Comparison of ENCODE assay signal across 8 cellular contexts in genomic region chr10:28532223-28532508, GRCh38. TPM values are rescaled to one million over a fixed set of nuclear protein-coding genes. Genes with fewer than 3 reads are reported as not detected.
DNase-seq lines count a peak whose midpoint lies in the region; ATAC-seq and TF ChIP-seq lines count a peak whose summit lies in the region.

No MANE protein-coding gene starts in this region.

- TF ChIP-seq CTCF in KMS-11 (conservative IDR thresholded peaks at IDR 0.05; ENCODE audit: low read depth, low read length), result no peak
- no peak for TF ChIP-seq CTCF in glutamatergic neuron (IDR thresholded peaks at IDR 0.05; ENCODE audit: partially characterized antibody, unreplicated experiment)
- no peak for TF ChIP-seq CTCF in progenitor cell of endocrine pancreas (IDR thresholded peaks at IDR 0.05; ENCODE audit: unreplicated experiment)

- H3K79me2 ChIP-seq in KMS-11 (ENCODE audit: insufficient read depth, low read depth), result peaks cover 47% of the 10 kb centered on the region

- peaks cover 20% of the 10 kb centered on the region; the same call in 1 of the 2 replicates for H3K36me3 ChIP-seq in KMS-11 (ENCODE audit: insufficient read depth)

- peak; percentile 31 for ATAC-seq in GM21786 (IDR thresholded peaks at IDR 0.05; ENCODE audit: unreplicated experiment)

- peak overlapping the region; percentile 92 for H3K4me3 Mint-ChIP-seq in activated T-helper 2 cell treated with anti-CD3 and anti-CD28 coated beads, Interferon-gamma antibody, Interleukin-2, Interleukin-4, amounts not matched to agents 10 μg/mL and 5 μg/mL and 100 μg/mL, durations not matched to agents 14 hours and 24 hours and 36 hours (ENCODE audit: low read depth)
- H3K4me3 Mint-ChIP-seq in glutamatergic neuron (ENCODE audit: unreplicated experiment), result peak overlapping the region; percentile 94
- H3K4me3 Mint-ChIP-seq in progenitor cell of endocrine pancreas (ENCODE audit: low read depth), result peak overlapping the region; percentile 93

- peaks cover 5% of the 10 kb centered on the region for H3K9me3 Mint-ChIP-seq in activated T-helper 2 cell treated with anti-CD3 and anti-CD28 coated beads, Interferon-gamma antibody, Interleukin-2, Interleukin-4, amounts not matched to agents 10 μg/mL and 5 μg/mL and 100 μg/mL, durations not matched to agents 14 hours and 24 hours and 36 hours
- H3K9me3 Mint-ChIP-seq in glutamatergic neuron (ENCODE audit: unreplicated experiment), result peaks cover 16% of the 10 kb centered on the region
- H3K9me3 Mint-ChIP-seq in progenitor cell of endocrine pancreas (ENCODE audit: low read depth), result no peaks in the 10 kb centered on the region

- no peaks in the 10 kb centered on the region for H3K27me3 ChIP-seq in KMS-11 (ENCODE audit: insufficient read depth, low read depth)

- intact Hi-C loops in activated T-helper 2 cell treated with anti-CD3 and anti-CD28 coated beads, Interferon-gamma antibody, Interleukin-2, Interleukin-4, amounts not matched to agents 10 μg/mL and 5 μg/mL and 100 μg/mL, durations not matched to agents 14 hours and 24 hours and 36 hours (cut with micrococcal nuclease), result loop anchor here (1.0 to 10.0 kb wide), 10 partner anchors 35 to 1671 kb away; partner anchors contain the start of genes ABI1, ACBD5, BAMBI and MASTL

- H3K27ac Mint-ChIP-seq in activated T-helper 2 cell treated with anti-CD3 and anti-CD28 coated beads, Interferon-gamma antibody, Interleukin-2, Interleukin-4, amounts not matched to agents 10 μg/mL and 5 μg/mL and 100 μg/mL, durations not matched to agents 14 hours and 24 hours and 36 hours, result peak overlapping the region; percentile 98
- H3K27ac Mint-ChIP-seq in glutamatergic neuron (ENCODE audit: unreplicated experiment) (peak overlapping the region; percentile 95), progenitor cell of endocrine pancreas (peak overlapping the region; percentile 98)

- H2AFZ ChIP-seq in KMS-11 (ENCODE audit: low read depth), result peak overlapping the region; percentile 85

- H4K20me1 ChIP-seq in KMS-11 (ENCODE audit: insufficient read depth), result 0 out of 2 replicates have a peak, but pooled peaks cover 13% of the 10 kb centered on the region

- peak overlapping the region; percentile 99 for H3K27ac ChIP-seq in KMS-11

- peak overlapping the region; percentile 99 for H3K9ac ChIP-seq in KMS-11

- no peak overlapping the region for H3K4me3 ChIP-seq in KMS-11 (IDR thresholded peaks at IDR 0.05; ENCODE audit: insufficient read depth, low read depth, low read length)

- DNase-seq in NCI-H2227 (lab: John Stamatoyannopoulos, UW; ENCODE audit: unreplicated experiment), result peak; percentile 50
- DNase-seq in NCI-H2227 treated with DMSO at 0.1 percent for 48 hours (lab: John Stamatoyannopoulos, UW), result no peak
- no peak for DNase-seq in activated T-helper 2 cell treated with anti-CD3 and anti-CD28 coated beads, Interferon-gamma antibody, Interleukin-2, Interleukin-4, amounts not matched to agents 10 μg/mL and 5 μg/mL and 100 μg/mL, durations not matched to agents 14 hours and 24 hours and 36 hours (ENCODE audit: low spot score)
- DNase-seq in glutamatergic neuron, result no peak
- DNase-seq in progenitor cell of endocrine pancreas (ENCODE audit: low spot score, unreplicated experiment), result no peak
- no peak for DNase-seq in effector CD4-positive, alpha-beta T cell

- H3K36me3 Mint-ChIP-seq in activated T-helper 2 cell treated with anti-CD3 and anti-CD28 coated beads, Interferon-gamma antibody, Interleukin-2, Interleukin-4, amounts not matched to agents 10 μg/mL and 5 μg/mL and 100 μg/mL, durations not matched to agents 14 hours and 24 hours and 36 hours (ENCODE audit: low read depth), result peaks cover 64% of the 10 kb centered on the region
- H3K36me3 Mint-ChIP-seq in glutamatergic neuron (ENCODE audit: unreplicated experiment) (no peaks in the 10 kb centered on the region), progenitor cell of endocrine pancreas (ENCODE audit: insufficient read depth) (peaks cover 13% of the 10 kb centered on the region)

- no peaks in the 10 kb centered on the region for H3K27me3 Mint-ChIP-seq in activated T-helper 2 cell treated with anti-CD3 and anti-CD28 coated beads, Interferon-gamma antibody, Interleukin-2, Interleukin-4, amounts not matched to agents 10 μg/mL and 5 μg/mL and 100 μg/mL, durations not matched to agents 14 hours and 24 hours and 36 hours (ENCODE audit: low read depth)
- H3K27me3 Mint-ChIP-seq in glutamatergic neuron (ENCODE audit: unreplicated experiment) (peaks cover 13% of the 10 kb centered on the region), progenitor cell of endocrine pancreas (no peaks in the 10 kb centered on the region)

- peak overlapping the region; percentile 71 for H3K4me2 ChIP-seq in KMS-11

- H3K4me1 Mint-ChIP-seq in activated T-helper 2 cell treated with anti-CD3 and anti-CD28 coated beads, Interferon-gamma antibody, Interleukin-2, Interleukin-4, amounts not matched to agents 10 μg/mL and 5 μg/mL and 100 μg/mL, durations not matched to agents 14 hours and 24 hours and 36 hours (ENCODE audit: low read depth), result peaks cover 40% of the 10 kb centered on the region
- H3K4me1 Mint-ChIP-seq in glutamatergic neuron (ENCODE audit: low read depth, unreplicated experiment), result peaks cover 8% of the 10 kb centered on the region
- H3K4me1 Mint-ChIP-seq in progenitor cell of endocrine pancreas (ENCODE audit: low read depth), result peaks cover 33% of the 10 kb centered on the region

- H3K4me1 ChIP-seq in KMS-11 (ENCODE audit: low read depth, poor library complexity, severe bottlenecking), result peaks cover 41% of the 10 kb centered on the region

RNA-seq across cellular contexts. Expression of gene WAC, which starts 0.8 kb away (rescaled TPM):
- total RNA-seq in activated T-helper 2 cell treated with anti-CD3 and anti-CD28 coated beads, Interferon-gamma antibody, Interleukin-2, Interleukin-4, amounts not matched to agents 10 μg/mL and 5 μg/mL and 100 μg/mL, durations not matched to agents 14 hours and 24 hours and 36 hours, result 126 and 130 TPM in 2 replicates
- total RNA-seq in glutamatergic neuron (ENCODE audit: unreplicated experiment) (121 TPM), progenitor cell of endocrine pancreas (133 and 140 TPM in 2 replicates)
